8 cellular contexts compared by ENCODE assay signal in the genomic region with DNA sequence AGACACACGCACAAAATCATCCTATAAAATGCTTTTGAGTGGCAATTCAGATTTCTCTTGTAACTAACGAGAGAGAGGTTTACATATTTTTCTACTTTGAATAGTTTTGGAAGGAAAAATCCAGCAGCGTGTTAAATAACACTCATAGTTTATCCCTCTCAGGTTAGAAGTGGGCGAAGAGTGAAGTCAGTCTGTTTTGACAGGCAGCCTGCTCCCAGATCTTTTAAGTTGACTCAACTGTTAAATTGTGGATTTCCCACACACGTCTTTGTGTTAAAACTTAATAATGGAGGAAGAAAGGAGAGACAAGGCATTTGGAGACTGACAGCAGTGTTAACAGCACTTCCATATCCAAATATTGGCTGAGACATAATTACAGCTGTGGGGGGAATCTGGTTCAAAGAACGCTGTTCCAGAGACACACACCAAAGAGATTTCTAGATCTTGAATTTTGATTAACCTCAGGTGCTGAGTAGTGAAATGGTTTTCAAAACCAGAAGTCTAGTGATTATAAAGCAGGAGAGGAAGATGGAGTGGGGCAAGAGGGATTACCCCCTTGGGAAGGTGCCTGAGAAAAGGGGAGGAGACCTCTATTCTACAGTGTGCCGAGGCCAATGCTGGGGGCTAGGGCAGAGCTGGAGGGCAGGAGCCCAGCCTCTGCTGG. TPM values are rescaled to one million over a fixed set of nuclear protein-coding genes. Genes with fewer than 3 reads are reported as not detected.
DNase-seq lines count a peak whose midpoint lies in the region; ATAC-seq, FAIRE-seq and TF ChIP-seq lines count a peak whose summit lies in the region.

No MANE protein-coding gene starts in this region.

- peaks cover 53% of the 10 kb centered on the region for H4K20me1 ChIP-seq in HepG2 (ENCODE audit: insufficient read depth, low read length)

- H3K27ac ChIP-seq in HepG2 (ENCODE audit: extremely low read length, insufficient read depth, low read length) (peak overlapping the region; percentile 8), suprapubic skin (no peak overlapping the region), neuronal stem cell (replicated peaks; ENCODE audit: low read length) (no peak overlapping the region)

- no peak overlapping the region for H2BK120ac ChIP-seq in neuronal stem cell (ENCODE audit: low read depth, low read length)

- no peak overlapping the region for H4K8ac ChIP-seq in neuronal stem cell (ENCODE audit: low read depth, low read length)

- H3K27ac Mint-ChIP-seq in activated CD4-positive, alpha-beta T cell treated with anti-CD3 and anti-CD28 coated beads for 36 hours = peak overlapping the region; percentile 97
- no peak overlapping the region for H3K27ac Mint-ChIP-seq in activated naive CD8-positive, alpha-beta T cell treated with anti-CD3 and anti-CD28 coated beads for 36 hours

- ATAC-seq in activated CD4-positive, alpha-beta T cell treated with anti-CD3 and anti-CD28 coated beads for 36 hours = no peak
- no peak for ATAC-seq in HepG2

- H3K27me3 ChIP-seq in HepG2 (ENCODE audit: control insufficient read depth in 1 of 2, insufficient read depth in 2 of 2, low read length in 2 of 2) (peaks cover 2 to 10% of the 10 kb centered on the region in 2 experiments; a peak in 3 of 5 replicates), suprapubic skin (no peaks in the 10 kb centered on the region), neuronal stem cell (ENCODE audit: control insufficient read depth in 3 of 3, insufficient read depth in 3 of 3, low read depth in 1 of 3, low read length in 3 of 3) (peaks cover 0 to 19% (median 11%) of the 10 kb centered on the region in 3 experiments)

- no peak overlapping the region for H2AK5ac ChIP-seq in neuronal stem cell (ENCODE audit: low read depth, low read length)

- DNase-seq in activated CD4-positive, alpha-beta T cell treated with anti-CD3 and anti-CD28 coated beads for 36 hours = no peak
- DNase-seq in activated CD4-positive, alpha-beta T cell treated with anti-CD3 and anti-CD28 coated beads for 1 hour = no peak
- no peak for DNase-seq in activated naive CD8-positive, alpha-beta T cell treated with anti-CD3 and anti-CD28 coated beads for 36 hours
- DNase-seq in HepG2 (ENCODE audit: low spot score) (no peak), suprapubic skin (ENCODE audit: low spot score in 2 of 2) (no peak), NCI-H1048 (lab: John Stamatoyannopoulos, UW) (no peak), neuronal stem cell (ENCODE audit: low spot score) (no peak)
- DNase-seq in stimulated activated CD4-positive, alpha-beta T cell treated with anti-CD3 and anti-CD28 coated beads, Interleukin-12 subunit alpha, Interleukin-12 subunit beta, amount 100 ng/mL, for 4 hours = no peak

- H3K14ac ChIP-seq in neuronal stem cell (ENCODE audit: low read length) = no peak overlapping the region

- 56% methylated on average over 7 of the region's 7 CpGs for WGBS in HepG2 (ENCODE audit: low lambda C conversion rate)
- WGBS in suprapubic skin = 49% methylated on average over 7 of the region's 7 CpGs
- WGBS in neuronal stem cell (ENCODE audit: extremely low coverage in 2 of 2, insufficient read length in 2 of 2, insufficient replicate concordance in 1 of 2), 2 donors = no CpG with 5 or more reads among the region's 7 CpGs

- CTCF ChIA-PET in activated CD4-positive, alpha-beta T cell treated with anti-CD3 and anti-CD28 coated beads for 36 hours (lab: Charles Lee) = interaction anchor here (0.9 to 3.7 kb wide), 12 partner anchors 14 to 295 kb away, joined by 3 to 29 read pairs (median 4); a partner anchor contains a TSS
- CTCF ChIA-PET in HepG2 (lab: Yijun Ruan, JAX; ENCODE audit: low intra/inter-chr PET ratio, low total read pairs) = no interaction called here

- no peak overlapping the region for H2BK15ac ChIP-seq in neuronal stem cell (ENCODE audit: low read length)

- peak overlapping the region; percentile 98 for H3K4me3 Mint-ChIP-seq in activated CD4-positive, alpha-beta T cell treated with anti-CD3 and anti-CD28 coated beads for 36 hours
- peak overlapping the region; percentile 99 for H3K4me3 Mint-ChIP-seq in activated naive CD8-positive, alpha-beta T cell treated with anti-CD3 and anti-CD28 coated beads for 36 hours

- TF ChIP-seq RAD21 in HepG2 (CRISPR knock-in tag; IDR thresholded peaks at IDR 0.05) = no peak

- TSS peak; percentile 48 for BruUV-seq in HepG2 (replicated peaks; lab: Mats Ljungman, UMichigan)

- H3K4me1 Mint-ChIP-seq in activated CD4-positive, alpha-beta T cell treated with anti-CD3 and anti-CD28 coated beads for 36 hours = peaks cover 61% of the 10 kb centered on the region
- H3K4me1 Mint-ChIP-seq in activated naive CD8-positive, alpha-beta T cell treated with anti-CD3 and anti-CD28 coated beads for 36 hours = peaks cover 57% of the 10 kb centered on the region

- peaks cover 59% of the 10 kb centered on the region for H3K79me2 ChIP-seq in HepG2 (ENCODE audit: insufficient read depth, low read length)

- peaks cover 2% of the 10 kb centered on the region for H3K36me3 Mint-ChIP-seq in activated CD4-positive, alpha-beta T cell treated with anti-CD3 and anti-CD28 coated beads for 36 hours (ENCODE audit: low read depth)
- H3K36me3 Mint-ChIP-seq in activated naive CD8-positive, alpha-beta T cell treated with anti-CD3 and anti-CD28 coated beads for 36 hours = peaks cover 5% of the 10 kb centered on the region

- H3K4me3 ChIP-seq in HepG2 (replicated peaks in 1 of 3; ENCODE audit: insufficient read depth in 1 of 3, low read depth in 2 of 3, low read length in 3 of 3) (peak overlapping the region in 1 of 3 experiments; percentile 91; a peak in 4 of 6 replicates), suprapubic skin (peak overlapping the region; percentile 77), neuronal stem cell (ENCODE audit: low read length in 2 of 2) (no peak overlapping the region)

- in situ Hi-C loops in HepG2 (cut with HindIII; ENCODE audit: extremely low pct_ligation_motif_present, low pct_unique_long_range_greater_than_20kb) = no loop called here

- TF ChIP-seq CTCF in HepG2 (CRISPR knock-in tag; IDR thresholded peaks at IDR 0.05) (no peak), suprapubic skin (IDR thresholded peaks at IDR 0.05) (no peak)

- POLR2A ChIA-PET in activated CD4-positive, alpha-beta T cell treated with anti-CD3 and anti-CD28 coated beads for 36 hours (lab: Charles Lee) = interaction anchor here (0.8 to 1.6 kb wide), 3 partner anchors 15 to 75 kb away, joined by 3 to 6 read pairs (median 3); a partner anchor contains a TSS
- POLR2A ChIA-PET in HepG2 (lab: Yijun Ruan, JAX) = no interaction called here

- H3K23ac ChIP-seq in neuronal stem cell (ENCODE audit: low read depth, low read length, poor library complexity) = no peak overlapping the region

- no peak overlapping the region for H4K91ac ChIP-seq in neuronal stem cell (ENCODE audit: low read depth, low read length, poor library complexity)

- no peak for FAIRE-seq in HepG2 (lab: Jason Lieb, UNC)

- no peaks in the 10 kb centered on the region for H3K27me3 Mint-ChIP-seq in activated CD4-positive, alpha-beta T cell treated with anti-CD3 and anti-CD28 coated beads for 36 hours
- peaks cover 3% of the 10 kb centered on the region for H3K27me3 Mint-ChIP-seq in activated naive CD8-positive, alpha-beta T cell treated with anti-CD3 and anti-CD28 coated beads for 36 hours

- no peak overlapping the region for H3K4ac ChIP-seq in neuronal stem cell (ENCODE audit: low read length)

- intact Hi-C loops in activated CD4-positive, alpha-beta T cell treated with anti-CD3 and anti-CD28 coated beads for 36 hours (cut with DNase I, micrococcal nuclease) = loop anchor here (5.0 to 10.0 kb wide), 3 partner anchors 40 to 1053 kb away; a partner anchor contains a TSS
- intact Hi-C loops in HepG2 (cut with micrococcal nuclease; ENCODE audit: unreplicated experiment) = no loop called here

- H3K4me1 ChIP-seq in HepG2 (ENCODE audit: insufficient read depth, low read length) = peaks cover 80% of the 10 kb centered on the region
- H3K4me1 ChIP-seq in suprapubic skin = peaks cover 65% of the 10 kb centered on the region
- peaks cover 31 to 41% of the 10 kb centered on the region in 2 donors for H3K4me1 ChIP-seq in neuronal stem cell (ENCODE audit: control insufficient read depth in 2 of 2, insufficient read depth in 1 of 2, low read depth in 1 of 2, low read length in 2 of 2)

- H3K4me2 ChIP-seq in HepG2 (ENCODE audit: low read depth, low read length) (peak overlapping the region; percentile 95), neuronal stem cell (ENCODE audit: insufficient read depth, low read length, poor library complexity, severe bottlenecking) (no peak overlapping the region)

- TF ChIP-seq POLR2A in HepG2 (IDR thresholded peaks at IDR 0.05; ENCODE audit: insufficient read depth in 1 of 2, low read depth in 2 of 2, low read length in 2 of 2) (no peak), suprapubic skin (IDR thresholded peaks at IDR 0.05) (no peak)

- peaks cover 6% of the 10 kb centered on the region for H3K79me1 ChIP-seq in neuronal stem cell (ENCODE audit: low read depth, low read length)

- H2BK12ac ChIP-seq in neuronal stem cell (ENCODE audit: low read length) = no peak overlapping the region

- TF ChIP-seq EP300 in HepG2 (IDR thresholded peaks at IDR 0.05; ENCODE audit: low read depth in 2 of 2, low read length in 2 of 2) (no peak), HepG2 (CRISPR knock-in tag; IDR thresholded peaks at IDR 0.05; ENCODE audit: borderline replicate concordance) (no peak), suprapubic skin (IDR thresholded peaks at IDR 0.05) (no peak)

- H3K36me3 ChIP-seq in HepG2 (replicated peaks in 1 of 2; ENCODE audit: control insufficient read depth in 1 of 2, insufficient read depth in 2 of 2, low read length in 2 of 2) = peaks cover 0 to 1% of the 10 kb centered on the region in 2 experiments; a peak in 1 of 5 replicates
- H3K36me3 ChIP-seq in suprapubic skin = no peaks in the 10 kb centered on the region
- H3K36me3 ChIP-seq in neuronal stem cell (replicated peaks in 1 of 2; ENCODE audit: control insufficient read depth in 2 of 2, insufficient read depth in 2 of 2, low read length in 2 of 2) = peaks cover 0 to 2% of the 10 kb centered on the region in 2 donors

- H3K9me3 ChIP-seq in HepG2 (ENCODE audit: low read length) = no peaks in the 10 kb centered on the region
- no peaks in the 10 kb centered on the region for H3K9me3 ChIP-seq in suprapubic skin
- no peaks in the 10 kb centered on the region for H3K9me3 ChIP-seq in neuronal stem cell (replicated peaks in 1 of 2; ENCODE audit: control insufficient read depth in 2 of 2, insufficient read depth in 1 of 2, low read depth in 1 of 2, low read length in 2 of 2)

- H2AFZ ChIP-seq in HepG2 (ENCODE audit: low read length) (no peak overlapping the region), neuronal stem cell (ENCODE audit: low read length) (no peak overlapping the region)

- H3K9ac ChIP-seq in HepG2 (ENCODE audit: insufficient read depth, low read depth, low read length) (no peak overlapping the region), neuronal stem cell (ENCODE audit: low read depth, low read length, poor library complexity) (no peak overlapping the region)

- H2BK5ac ChIP-seq in neuronal stem cell (ENCODE audit: low read length) = no peak overlapping the region

- H3K9me3 Mint-ChIP-seq in activated CD4-positive, alpha-beta T cell treated with anti-CD3 and anti-CD28 coated beads for 36 hours (ENCODE audit: low read depth) = no peaks in the 10 kb centered on the region
- H3K9me3 Mint-ChIP-seq in activated naive CD8-positive, alpha-beta T cell treated with anti-CD3 and anti-CD28 coated beads for 36 hours = no peaks in the 10 kb centered on the region

- H3K18ac ChIP-seq in neuronal stem cell (ENCODE audit: low read length) = no peak overlapping the region

RNA-seq across cellular contexts. Expression of a gene that starts 2.7 kb away (rescaled TPM):
- total RNA-seq in activated CD4-positive, alpha-beta T cell treated with anti-CD3 and anti-CD28 coated beads for 36 hours = 10 to 100 TPM; 62.8 to 64.7 TPM
- total RNA-seq in activated naive CD8-positive, alpha-beta T cell treated with anti-CD3 and anti-CD28 coated beads for 36 hours = 10 to 100 TPM; 53.5 to 57.8 TPM
- 14.5 and 16.6 TPM in 2 replicates for total RNA-seq in HepG2 (2016; rRNA removed; fragmentation: Illumina TruSeq; extraction: Trizol)
- 11.7 and 13.0 TPM in 2 replicates for total RNA-seq in HepG2 (2016; cell fraction: cytosol; rRNA removed; fragmentation: Illumina TruSeq; extraction: Trizol; ENCODE audit: low read depth)
- 11.8 and 16.6 TPM in 2 replicates for total RNA-seq in HepG2 (2016; cell fraction: insoluble cytoplasmic fraction; rRNA removed; fragmentation: Illumina TruSeq; extraction: Trizol)
- 26.9 and 28.5 TPM in 2 replicates for total RNA-seq in HepG2 (2016; cell fraction: membrane; rRNA removed; fragmentation: Illumina TruSeq; extraction: Trizol)
- 15.3 TPM in 2 replicates for total RNA-seq in HepG2 (2016; cell fraction: nucleus; rRNA removed; fragmentation: Illumina TruSeq; extraction: Trizol)
- 34.0 and 40.1 TPM in 2 replicates for polyA plus RNA-seq in HepG2 (2011; rRNA removed)
- polyA plus RNA-seq in HepG2 (2011; cell fraction: cytosol; rRNA removed) = 28.8 and 30.9 TPM in 2 replicates
- 60.6 and 63.0 TPM in 2 replicates for polyA plus RNA-seq in HepG2 (2011; cell fraction: nucleus; rRNA removed)
- 17.3 and 31.0 TPM in 2 replicates for polyA plus RNA-seq in HepG2 (2012)
- polyA plus RNA-seq in HepG2 (2016; cell fraction: cytosol; fragmentation: Illumina TruSeq; extraction: Trizol; ENCODE audit: low read depth) = 13.8 and 14.2 TPM in 2 replicates
- polyA plus RNA-seq in HepG2 (2016; cell fraction: insoluble cytoplasmic fraction; fragmentation: Illumina TruSeq; extraction: Trizol; ENCODE audit: low read depth) = 17.8 and 22.4 TPM in 2 replicates
- polyA plus RNA-seq in HepG2 (2016; cell fraction: membrane; fragmentation: Illumina TruSeq; extraction: Trizol; ENCODE audit: low read depth) = 32.7 and 35.8 TPM in 2 replicates
- polyA plus RNA-seq in HepG2 (2016; cell fraction: nucleus; fragmentation: Illumina TruSeq; extraction: Trizol; ENCODE audit: insufficient read depth, low read depth) = 41.1 and 43.4 TPM in 2 replicates
- 50.0 and 68.4 TPM in 2 replicates for polyA minus RNA-seq in HepG2 (2011; rRNA and poly(A)+ RNA removed; ENCODE audit: low replicate concordance)
- polyA minus RNA-seq in HepG2 (2011; cell fraction: cytosol; rRNA and poly(A)+ RNA removed) = 15.6 and 16.3 TPM in 2 replicates
- polyA minus RNA-seq in HepG2 (2011; cell fraction: nucleus; rRNA and poly(A)+ RNA removed) = 24.2 and 25.9 TPM in 2 replicates
- 10 to 100 TPM; 38.0 to 72.3 (median 62.4) TPM for total RNA-seq in suprapubic skin
- polyA plus RNA-seq in neuronal stem cell (2013, experiment 1 of 2) = 54.3 TPM
- 54.2 TPM for polyA plus RNA-seq in neuronal stem cell (2013, experiment 2 of 2)

RNA-seq across cellular contexts. Expression of a gene that starts 52.0 kb away (rescaled TPM):
- total RNA-seq in activated CD4-positive, alpha-beta T cell treated with anti-CD3 and anti-CD28 coated beads for 36 hours = 1 to 10 TPM; 8.3 to 8.7 TPM
- total RNA-seq in activated naive CD8-positive, alpha-beta T cell treated with anti-CD3 and anti-CD28 coated beads for 36 hours = 1 to 10 TPM; 5.2 to 5.3 TPM
- total RNA-seq in HepG2 (2016; rRNA removed; fragmentation: Illumina TruSeq; extraction: Trizol) = 2.8 and 4.1 TPM in 2 replicates
- total RNA-seq in HepG2 (2016; cell fraction: cytosol; rRNA removed; fragmentation: Illumina TruSeq; extraction: Trizol; ENCODE audit: low read depth) = 0.44 and 0.81 TPM in 2 replicates
- 3.1 and 4.0 TPM in 2 replicates for total RNA-seq in HepG2 (2016; cell fraction: insoluble cytoplasmic fraction; rRNA removed; fragmentation: Illumina TruSeq; extraction: Trizol)
- 1.4 and 1.5 TPM in 2 replicates for total RNA-seq in HepG2 (2016; cell fraction: membrane; rRNA removed; fragmentation: Illumina TruSeq; extraction: Trizol)
- 1.7 and 2.7 TPM in 2 replicates for total RNA-seq in HepG2 (2016; cell fraction: nucleus; rRNA removed; fragmentation: Illumina TruSeq; extraction: Trizol)
- polyA plus RNA-seq in HepG2 (2011; rRNA removed) = 0.48 and 0.50 TPM in 2 replicates
- 0.31 and 0.43 TPM in 2 replicates for polyA plus RNA-seq in HepG2 (2011; cell fraction: cytosol; rRNA removed)
- 0.29 and 0.58 TPM in 2 replicates for polyA plus RNA-seq in HepG2 (2011; cell fraction: nucleus; rRNA removed)
- 0.40 and 0.43 TPM in 2 replicates for polyA plus RNA-seq in HepG2 (2012)
- 0.10 and 0.25 TPM in 2 replicates for polyA plus RNA-seq in HepG2 (2016; cell fraction: cytosol; fragmentation: Illumina TruSeq; extraction: Trizol; ENCODE audit: low read depth)
- 1.7 and 2.1 TPM in 2 replicates for polyA plus RNA-seq in HepG2 (2016; cell fraction: insoluble cytoplasmic fraction; fragmentation: Illumina TruSeq; extraction: Trizol; ENCODE audit: low read depth)
- 0.34 and 0.35 TPM in 2 replicates for polyA plus RNA-seq in HepG2 (2016; cell fraction: membrane; fragmentation: Illumina TruSeq; extraction: Trizol; ENCODE audit: low read depth)
- 1.0 and 1.5 TPM in 2 replicates for polyA plus RNA-seq in HepG2 (2016; cell fraction: nucleus; fragmentation: Illumina TruSeq; extraction: Trizol; ENCODE audit: insufficient read depth, low read depth)
- polyA minus RNA-seq in HepG2 (2011; rRNA and poly(A)+ RNA removed; ENCODE audit: low replicate concordance) = 0.80 and 17.9 TPM in 2 replicates
- 0.40 and 1.7 TPM in 2 replicates for polyA minus RNA-seq in HepG2 (2011; cell fraction: cytosol; rRNA and poly(A)+ RNA removed)
- polyA minus RNA-seq in HepG2 (2011; cell fraction: nucleus; rRNA and poly(A)+ RNA removed) = 1.2 and 2.0 TPM in 2 replicates
- 1 to 10 TPM; 2.2 to 4.7 (median 4.1) TPM for total RNA-seq in suprapubic skin
- polyA plus RNA-seq in neuronal stem cell (2013, experiment 1 of 2) = 15.3 TPM
- polyA plus RNA-seq in neuronal stem cell (2013, experiment 2 of 2) = 15.9 TPM
